8 cellular contexts compared by ENCODE assay signal in genomic region chr3:172140499-172141391, GRCh38.
A peak's percentile ranks its signal among the peaks of the same experiment; 100 is the strongest.
DNase-seq lines count a peak whose midpoint lies in the region; ATAC-seq, FAIRE-seq and TF ChIP-seq lines count a peak whose summit lies in the region.

No MANE protein-coding gene starts in this region.

- H2AFZ ChIP-seq in SK-N-SH (ENCODE audit: low read depth), result no peak overlapping the region

- FAIRE-seq in GM19239 (lab: Jason Lieb, UNC), result peak; percentile 54

- peak overlapping the region; percentile 80 to 96 for H3K27ac ChIP-seq in SK-N-SH (ENCODE audit: low read depth in 2 of 2, low read length in 1 of 2)
- H3K27ac ChIP-seq in foreskin keratinocyte, result peak overlapping the region; percentile 74

- H3K4me2 ChIP-seq in SK-N-SH, result peak overlapping the region; percentile 51

- peak overlapping the region; percentile 49 for H3K9ac ChIP-seq in SK-N-SH

- peak in 1 of 2 experiments; percentile 96; a peak in 2 of 4 replicates for TF ChIP-seq EP300 in SK-N-SH (IDR thresholded peaks at IDR 0.05; ENCODE audit: borderline replicate concordance in 1 of 2, low read depth in 1 of 2, low read length in 1 of 2)

- H3K4me3 ChIP-seq in SK-N-SH (ENCODE audit: low read depth in 2 of 2, low read length in 1 of 2) (no peak overlapping the region), retinal pigment epithelial cell (ENCODE audit: low read length) (no peak overlapping the region)

- no peaks in the 10 kb centered on the region for H3K9me2 ChIP-seq in SK-N-SH

- no peak for TF ChIP-seq RAD21 in SK-N-SH (IDR thresholded peaks at IDR 0.05; ENCODE audit: low read length)

- H3K9me3 ChIP-seq in SK-N-SH, result no peaks in the 10 kb centered on the region

- no peaks in the 10 kb centered on the region for H3K27me3 ChIP-seq in SK-N-SH (ENCODE audit: insufficient read depth)
- no peaks in the 10 kb centered on the region for H3K27me3 ChIP-seq in foreskin keratinocyte

- TF ChIP-seq CTCF in SK-N-SH (IDR thresholded peaks at IDR 0.05), result no peak; the same call in 1 of the 2 replicates
- TF ChIP-seq CTCF in foreskin keratinocyte (conservative IDR thresholded peaks at IDR 0.05), result peak; percentile 20
- peak; percentile 24 for TF ChIP-seq CTCF in retinal pigment epithelial cell (conservative IDR thresholded peaks at IDR 0.05; ENCODE audit: low read depth, low read length)

- DNase-seq in GM19239 (ENCODE audit: insufficient read length, low spot score) (no peak), SK-N-SH (no peak), foreskin keratinocyte (peak; percentile 91 to 95), retinal pigment epithelial cell (ENCODE audit: low read depth) (peak; percentile 98), DMS 273 (lab: John Stamatoyannopoulos, UW; ENCODE audit: unreplicated experiment) (no peak), pons (ENCODE audit: low spot score) (no peak)

- H3K4me1 ChIP-seq in SK-N-SH (ENCODE audit: control insufficient read depth in 1 of 2, insufficient read depth in 2 of 2, low read depth in 1 of 2, low read length in 1 of 2) (peaks cover 32 to 62% of the 10 kb centered on the region in 2 experiments), foreskin keratinocyte (peaks cover 58% of the 10 kb centered on the region)

- peaks cover 0 to 27% of the 10 kb centered on the region in 2 experiments for H3K36me3 ChIP-seq in SK-N-SH (replicated peaks in 1 of 2; ENCODE audit: control insufficient read depth in 1 of 2, insufficient read depth in 2 of 2, low read length in 1 of 2)

- H4K20me1 ChIP-seq in SK-N-SH (ENCODE audit: insufficient read depth), result no peaks in the 10 kb centered on the region

- POLR2A ChIA-PET in SK-N-SH (lab: Yijun Ruan, JAX), result no interaction called here

- ATAC-seq in foreskin keratinocyte, result peak; percentile 82
- no peak for ATAC-seq in HG02870 (IDR thresholded peaks at IDR 0.05; ENCODE audit: unreplicated experiment)
- no peak for ATAC-seq in GM21390 (IDR thresholded peaks at IDR 0.05; ENCODE audit: unreplicated experiment)

- peaks cover 70% of the 10 kb centered on the region for H3F3A ChIP-seq in SK-N-SH (replicated peaks; ENCODE audit: insufficient read depth)

- CTCF ChIA-PET in SK-N-SH (lab: Yijun Ruan, JAX), result interaction anchor here (0.6 to 1.3 kb wide), 2 partner anchors 10 to 102 kb away, joined by 3 to 5 read pairs; partner anchors contain the start of gene FNDC3B

- H3K79me2 ChIP-seq in SK-N-SH (ENCODE audit: insufficient read depth), result peaks cover 87% of the 10 kb centered on the region

- WGBS in SK-N-SH (ENCODE audit: low lambda C conversion rate), result 12% methylated on average over 7 of the region's 7 CpGs

TF ChIP-seq in SK-N-SH, 30 proteins besides CTCF, POLR2A, EP300 and RAD21:
- TF ChIP-seq TEAD4 (IDR thresholded peaks at IDR 0.05; ENCODE audit: borderline replicate concordance, insufficient read depth) (peak; percentile 87), TCF12 (IDR thresholded peaks at IDR 0.05) (peak; percentile 96), IRF3 (IDR thresholded peaks at IDR 0.05; ENCODE audit: low read depth, low read length) (no peak), JUND (IDR thresholded peaks at IDR 0.05) (peak; percentile 76), POLR2AphosphoS5 (IDR thresholded peaks at IDR 0.05; ENCODE audit: low read depth, low read length) (peak; percentile 65; the same call in 1 of the 2 replicates), TAF1 (IDR thresholded peaks at IDR 0.05; ENCODE audit: borderline replicate concordance, low read depth, low read length) (no peak), MXI1 (IDR thresholded peaks at IDR 0.05; ENCODE audit: low read depth, low read length) (0 out of 2 replicates have a peak, but pooled peaks have one; percentile 22), YY1 (IDR thresholded peaks at IDR 0.05; ENCODE audit: low read depth) (no peak), ELF1 (IDR thresholded peaks at IDR 0.05) (no peak), GABPA (IDR thresholded peaks at IDR 0.05; ENCODE audit: low read depth) (0 out of 2 replicates have a peak, but pooled peaks have one; percentile 18), GATA2 (CRISPR knock-in tag; IDR thresholded peaks at IDR 0.05) (no peak), SIN3A (IDR thresholded peaks at IDR 0.05; ENCODE audit: borderline replicate concordance, low read depth, low read length) (peak; percentile 86; the same call in 1 of the 2 replicates), FOXJ3 (CRISPR knock-in tag; IDR thresholded peaks at IDR 0.05) (no peak), FOXM1 (IDR thresholded peaks at IDR 0.05; ENCODE audit: low read depth) (0 out of 2 replicates have a peak, but pooled peaks have one; percentile 45), MAX (IDR thresholded peaks at IDR 0.05; ENCODE audit: low read depth) (peak; percentile 78), ZBTB33 (IDR thresholded peaks at IDR 0.05; ENCODE audit: borderline replicate concordance, low read depth) (0 out of 2 replicates have a peak, but pooled peaks have one; percentile 30), MEF2A (IDR thresholded peaks at IDR 0.05; ENCODE audit: borderline replicate concordance, low read depth) (peak; percentile 30; the same call in 1 of the 2 replicates), EZH2phosphoT487 (IDR thresholded peaks at IDR 0.05; ENCODE audit: borderline replicate concordance, low read depth) (no peak), NFIC (IDR thresholded peaks at IDR 0.05; ENCODE audit: borderline replicate concordance) (peak; percentile 62), RXRA (IDR thresholded peaks at IDR 0.05; ENCODE audit: borderline replicate concordance, low read depth) (peak; percentile 59), FOSL2 (IDR thresholded peaks at IDR 0.05; ENCODE audit: borderline replicate concordance, low read depth) (peak; percentile 59)
- TF ChIP-seq, protein P1, sequence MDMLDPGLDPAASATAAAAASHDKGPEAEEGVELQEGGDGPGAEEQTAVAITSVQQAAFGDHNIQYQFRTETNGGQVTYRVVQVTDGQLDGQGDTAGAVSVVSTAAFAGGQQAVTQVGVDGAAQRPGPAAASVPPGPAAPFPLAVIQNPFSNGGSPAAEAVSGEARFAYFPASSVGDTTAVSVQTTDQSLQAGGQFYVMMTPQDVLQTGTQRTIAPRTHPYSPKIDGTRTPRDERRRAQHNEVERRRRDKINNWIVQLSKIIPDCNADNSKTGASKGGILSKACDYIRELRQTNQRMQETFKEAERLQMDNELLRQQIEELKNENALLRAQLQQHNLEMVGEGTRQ (IDR thresholded peaks at IDR 0.05; ENCODE audit: borderline replicate concordance, low read depth, low read length), result no peak
- TF ChIP-seq, protein P2, sequence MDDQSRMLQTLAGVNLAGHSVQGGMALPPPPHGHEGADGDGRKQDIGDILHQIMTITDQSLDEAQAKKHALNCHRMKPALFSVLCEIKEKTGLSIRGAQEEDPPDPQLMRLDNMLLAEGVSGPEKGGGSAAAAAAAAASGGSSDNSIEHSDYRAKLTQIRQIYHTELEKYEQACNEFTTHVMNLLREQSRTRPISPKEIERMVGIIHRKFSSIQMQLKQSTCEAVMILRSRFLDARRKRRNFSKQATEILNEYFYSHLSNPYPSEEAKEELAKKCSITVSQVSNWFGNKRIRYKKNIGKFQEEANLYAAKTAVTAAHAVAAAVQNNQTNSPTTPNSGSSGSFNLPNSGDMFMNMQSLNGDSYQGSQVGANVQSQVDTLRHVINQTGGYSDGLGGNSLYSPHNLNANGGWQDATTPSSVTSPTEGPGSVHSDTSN (IDR thresholded peaks at IDR 0.05), result peak; percentile 87

Comparison
In these comparisons a context has a peak if more than half of its experiments do, and no peak if none do; other contexts are left out.
1. DNase-seq: peak in foreskin keratinocyte (2 of 2) and retinal pigment epithelial cell (single experiment); none in GM19239 (single experiment), SK-N-SH (single experiment), DMS 273 (single experiment) and pons (single experiment).